14 cellular contexts compared by ENCODE assay signal in genomic region chr5:102778478-102778877, GRCh38. TPM values are rescaled to one million over a fixed set of nuclear protein-coding genes. Genes with fewer than 3 reads are reported as not detected.
DNase-seq lines count a peak whose midpoint lies in the region; ATAC-seq and TF ChIP-seq lines count a peak whose summit lies in the region.
"Had no signal": no experiment of that assay in that cellular context is flagged by ENCODE, and none has a peak within 500 bp of the region (broad histone marks: within the 10 kb centered on the region; RNA-seq: fewer than 3 reads in every experiment).

No MANE protein-coding gene starts in this region.

- H3K79me2 ChIP-seq in mammary epithelial cell (ENCODE audit: insufficient read depth, low read length): peaks cover 84% of the 10 kb centered on the region

- H3K4me1 ChIP-seq in mammary epithelial cell (ENCODE audit: insufficient read depth, low read length): peaks cover 12% of the 10 kb centered on the region
- H3K4me1 ChIP-seq: Peyer's patch had no signal

- H4K20me1 ChIP-seq in mammary epithelial cell (ENCODE audit: insufficient read depth, low read length): no peaks in the 10 kb centered on the region

- no peak overlapping the region for H3K4me3 ChIP-seq in mammary epithelial cell (replicated peaks in 1 of 3; ENCODE audit: insufficient read depth in 1 of 3, low read depth in 2 of 3, low read length in 3 of 3)
- H3K4me3 ChIP-seq: heart right ventricle, Peyer's patch, stomach had no signal

- peaks cover 1% of the 10 kb centered on the region for H3K36me3 ChIP-seq in mammary epithelial cell (ENCODE audit: insufficient read depth, low read length)
- H3K36me3 ChIP-seq: heart right ventricle, Peyer's patch, stomach had no signal

- no peak overlapping the region for H2AFZ ChIP-seq in mammary epithelial cell (ENCODE audit: low read depth, low read length)

- no peak overlapping the region for H3K9ac ChIP-seq in mammary epithelial cell (ENCODE audit: insufficient read depth, low read length)

- dilution Hi-C loops in mammary epithelial cell (cut with HindIII; ENCODE audit: low sequenced_read_pairs): no loop called here

- peak overlapping the region; percentile 92 for H3K27ac Mint-ChIP-seq in activated T-cell treated with anti-CD3 and anti-CD28 coated beads, Interleukin-2, amount 50 U/mL, for 24 hours
- H3K27ac Mint-ChIP-seq: IgD-negative memory B cell had no signal

- WGBS in mammary epithelial cell (ENCODE audit: low coverage, missing lambda C conversion rate): 41% methylated on average over 3 of the region's 3 CpGs

- peak; percentile 63 for ATAC-seq in HG03378 (IDR thresholded peaks at IDR 0.05; ENCODE audit: unreplicated experiment)
- peak; percentile 91 for ATAC-seq in stimulated activated naive CD8-positive, alpha-beta T cell treated with anti-CD3 and anti-CD28 coated beads, Interleukin-15, Interleukin-2, amounts not matched to agents 100 U/mL and 50 U/mL, for 24 hours
- no peak for ATAC-seq in GM21737 (IDR thresholded peaks at IDR 0.05; ENCODE audit: unreplicated experiment)

- intact Hi-C loops in mammary epithelial cell (cut with micrococcal nuclease): no loop called here

- no peaks in the 10 kb centered on the region for H3K27me3 Mint-ChIP-seq in activated T-cell treated with anti-CD3 and anti-CD28 coated beads, Interleukin-2, amount 50 U/mL, for 24 hours
- H3K27me3 Mint-ChIP-seq: IgD-negative memory B cell had no signal

- H3K9me3 Mint-ChIP-seq in activated T-cell treated with anti-CD3 and anti-CD28 coated beads, Interleukin-2, amount 50 U/mL, for 24 hours: peaks cover 2% of the 10 kb centered on the region

- no peaks in the 10 kb centered on the region for H3K9me3 ChIP-seq in mammary epithelial cell (replicated peaks; ENCODE audit: insufficient read depth, low read length)
- H3K9me3 ChIP-seq: Peyer's patch, stomach had no signal

- peak overlapping the region; percentile 37 for H3K27ac ChIP-seq in mammary epithelial cell (ENCODE audit: insufficient read depth, low read depth, low read length)
- H3K27ac ChIP-seq: Peyer's patch, stomach had no signal

- H3K4me2 ChIP-seq in mammary epithelial cell (ENCODE audit: insufficient read depth, low read depth, low read length): no peak overlapping the region

- CTCF ChIA-PET in mammary epithelial cell (lab: Charles Lee; ENCODE audit: low non-redundant PET): no interaction called here

- in situ Hi-C loops in mammary epithelial cell (cut with MboI; ENCODE audit: low sequenced_read_pairs in 2 of 2): loop anchor here in 1 of 2 donors (25.0 kb wide), 1 partner anchor 91 kb away; no protein-coding TSS in a partner anchor

- DNase-seq in activated T-cell treated with anti-CD3 and anti-CD28 coated beads, Interleukin-2, amount 50 U/mL, for 24 hours: no peak
- DNase-seq in activated T-cell treated with anti-CD3 and anti-CD28 coated beads for 4 hours: no peak
- peak; percentile 78 for DNase-seq in mammary epithelial cell
- no peak for DNase-seq in stimulated activated naive CD8-positive, alpha-beta T cell treated with anti-CD3 and anti-CD28 coated beads, Interleukin-15, Interleukin-2, amounts not matched to agents 100 U/mL and 50 U/mL, for 24 hours
- no peak for DNase-seq in DMS153 (lab: John Stamatoyannopoulos, UW)
- no peak for DNase-seq in anterior cingulate cortex (lab: John Stamatoyannopoulos, UW)
- DNase-seq: AML-193, heart right ventricle, occipital lobe, Peyer's patch, stomach had no signal

- no TSS peak for BruUV-seq in mammary epithelial cell (replicated peaks; lab: Mats Ljungman, UMichigan)

- peaks cover 78% of the 10 kb centered on the region for H3K4me1 Mint-ChIP-seq in activated T-cell treated with anti-CD3 and anti-CD28 coated beads, Interleukin-2, amount 50 U/mL, for 24 hours (ENCODE audit: low read depth)

- H3K36me3 Mint-ChIP-seq in activated T-cell treated with anti-CD3 and anti-CD28 coated beads, Interleukin-2, amount 50 U/mL, for 24 hours (ENCODE audit: low read depth): peaks cover 35% of the 10 kb centered on the region

- TF ChIP-seq CTCF in mammary epithelial cell (conservative IDR thresholded peaks at IDR 0.05 in 1 of 2, IDR thresholded peaks at IDR 0.05 in 1 of 2; ENCODE audit: extremely low read depth in 1 of 2, insufficient read depth in 1 of 2, low read depth in 1 of 2, low read length in 2 of 2): no peak

- H3K4me3 Mint-ChIP-seq in activated T-cell treated with anti-CD3 and anti-CD28 coated beads, Interleukin-2, amount 50 U/mL, for 24 hours: peak overlapping the region; percentile 43
- H3K4me3 Mint-ChIP-seq: IgD-negative memory B cell had no signal

- no peaks in the 10 kb centered on the region for H3K27me3 ChIP-seq in mammary epithelial cell (ENCODE audit: insufficient read depth, low read length)
- H3K27me3 ChIP-seq: heart right ventricle, Peyer's patch, stomach had no signal

RNA-seq across cellular contexts. Expression of gene PAM, which starts 23.4 kb away (rescaled TPM):
- 100 to 1,000 TPM; 173 to 391 TPM for total RNA-seq in mammary epithelial cell
- 112 TPM for polyA plus RNA-seq in mammary epithelial cell
- polyA minus RNA-seq in mammary epithelial cell: 146 TPM
